Comparison of ENCODE assay signal across 22 cellular contexts in the genomic region with DNA sequence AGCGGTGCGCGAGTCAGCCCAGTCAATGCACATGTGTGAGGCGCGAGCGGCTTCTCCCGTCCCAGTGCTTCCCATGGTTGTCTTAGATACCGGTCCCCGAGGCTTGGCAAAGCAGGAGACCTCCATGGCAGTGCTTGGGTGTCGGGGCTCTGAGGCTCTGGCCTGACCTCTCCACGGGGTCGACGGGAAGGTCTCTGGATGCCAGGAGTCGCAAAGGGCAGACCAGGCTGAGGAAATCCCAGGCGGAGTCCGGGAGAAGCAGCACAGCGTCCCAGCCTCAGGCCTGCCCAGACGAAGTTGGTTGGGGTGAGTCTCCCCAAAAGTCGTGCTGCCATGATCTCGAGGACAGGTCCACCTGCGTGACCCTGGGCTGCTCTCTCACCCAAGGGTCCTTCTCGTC.
"Had no signal": no experiment of that assay in that cellular context is flagged by ENCODE, and none has a peak within 500 bp of the region (broad histone marks: within the 10 kb centered on the region; RNA-seq: fewer than 3 reads in every experiment).

No MANE protein-coding gene starts in this region.

- H3K4me3 ChIP-seq: coronary artery, esophagus muscularis mucosa, hepatocyte, lower lobe of right lung, tibial nerve, vagina had no signal

- H3K36me3 ChIP-seq: esophagus muscularis mucosa, lower lobe of right lung, tibial nerve, vagina had no signal

- H3K4me2 ChIP-seq: hepatocyte had no signal

- ATAC-seq: activated T-cell treated with anti-CD3 and anti-CD28 coated beads, Interleukin-2, amount 50 U/mL, for 72 hours; lower lobe of right lung; stimulated activated naive CD8-positive, alpha-beta T cell treated with anti-CD3 and anti-CD28 coated beads, Interleukin-15, Interleukin-2, amounts not matched to agents 100 U/mL and 50 U/mL, for 24 hours had no signal

- H3K27me3 ChIP-seq: esophagus muscularis mucosa, hepatocyte, tibial nerve, vagina had no signal

- H2AFZ ChIP-seq: hepatocyte had no signal

- DNase-seq: activated B cell treated with CpG ODN at 0.5 μM for 24 hours; activated CD4-positive, alpha-beta memory T cell treated with anti-CD3 and anti-CD28 coated beads for 36 hours; activated CD4-positive, alpha-beta T cell treated with anti-CD3 and anti-CD28 coated beads for 4 hours; activated effector memory CD4-positive, alpha-beta T cell treated with Interleukin-2 at 50 U/mL for 16 hours; activated naive CD4-positive, alpha-beta T cell treated with anti-CD3 and anti-CD28 coated beads for 36 hours; activated naive CD8-positive, alpha-beta T cell treated with anti-CD3 and anti-CD28 coated beads, Interleukin-2, amount 10 ng/mL, durations not matched to agents 7 days and 5 days; activated T-cell treated with anti-CD3 and anti-CD28 coated beads, Interleukin-2, amount 50 U/mL, for 72 hours; amniotic stem cell; glutamatergic neuron; lower lobe of right lung; mesendoderm; naive B cell; occipital lobe; stimulated activated CD4-positive, alpha-beta T cell treated with anti-CD3 and anti-CD28 coated beads, Interleukin-12 subunit alpha, Interleukin-12 subunit beta, amount 100 ng/mL, for 4 hours; stimulated activated CD4-positive, alpha-beta T cell treated with anti-CD3 and anti-CD28 coated beads, Interleukin-4, amount 100 ng/mL, for 4 hours; stimulated activated naive CD8-positive, alpha-beta T cell treated with anti-CD3 and anti-CD28 coated beads, Interleukin-15, Interleukin-2, amounts not matched to agents 100 U/mL and 50 U/mL, for 24 hours; T1000 had no signal

- H3K4me1 ChIP-seq: esophagus muscularis mucosa, lower lobe of right lung, tibial nerve, vagina had no signal

- H3K27ac ChIP-seq: coronary artery, esophagus muscularis mucosa, hepatocyte, lower lobe of right lung, tibial nerve, vagina had no signal
